Comparison of ENCODE assay signal across 9 cellular contexts in the genomic region with DNA sequence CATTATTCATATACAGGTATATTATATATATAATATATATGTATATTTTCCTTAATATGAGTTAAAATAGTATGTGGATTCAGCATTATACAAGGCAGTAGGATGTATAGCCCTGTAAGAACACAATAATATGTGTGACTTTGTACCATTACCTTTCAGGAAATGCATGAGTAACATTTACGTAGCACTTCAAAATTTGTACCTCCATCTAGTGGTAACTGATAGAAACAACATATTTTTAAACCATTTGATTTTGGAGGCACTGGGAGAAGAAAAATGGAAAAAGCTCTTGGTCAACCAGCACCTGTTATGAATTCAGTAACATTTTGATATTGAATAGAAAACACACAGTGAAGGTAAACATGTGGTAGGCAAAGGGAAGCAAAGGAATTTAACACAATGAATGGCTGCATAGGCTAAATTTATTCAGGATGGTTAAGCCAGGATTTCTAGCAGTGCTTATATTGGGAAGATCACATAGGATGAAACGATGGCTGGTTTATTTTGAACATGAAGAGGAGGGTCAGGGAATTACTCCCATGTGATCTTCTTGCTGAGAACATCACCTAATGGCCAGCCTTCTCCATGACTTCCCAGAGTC.
DNase-seq lines count a peak whose midpoint lies in the region; ATAC-seq and TF ChIP-seq lines count a peak whose summit lies in the region.
"Had no signal": no experiment of that assay in that cellular context is flagged by ENCODE, and none has a peak within 500 bp of the region (broad histone marks: within the 10 kb centered on the region; RNA-seq: fewer than 3 reads in every experiment).

No MANE protein-coding gene starts in this region.

- no peak for TF ChIP-seq POLR2A in thyroid gland (IDR thresholded peaks at IDR 0.05)

- in situ Hi-C loops in Panc1 (cut with HindIII; ENCODE audit: low pct_unique_long_range_greater_than_20kb, low sequenced_read_pairs) = no loop called here

- H3K4me3 ChIP-seq in Panc1 (ENCODE audit: low read depth in 2 of 2, low read length in 2 of 2) (no peak overlapping the region), thyroid gland (replicated peaks in 1 of 3) (no peak overlapping the region)

- peak; percentile 4 for DNase-seq in NCI-H146 (lab: John Stamatoyannopoulos, UW)
- DNase-seq in NCI-H146 treated with DMSO at 0.1 percent for 48 hours (lab: John Stamatoyannopoulos, UW; ENCODE audit: unreplicated experiment) = no peak
- DNase-seq in Panc1 (ENCODE audit: low read depth, low spot score) = peak; percentile 25
- DNase-seq in foreskin melanocyte = peak; percentile 5
- DNase-seq in thyroid gland = no peak
- DNase-seq in D341Med (ENCODE audit: low spot score) = no peak
- DNase-seq in activated CD4-positive, alpha-beta memory T cell treated with anti-CD3 and anti-CD28 coated beads, Interleukin-2, amount 10 ng/mL, durations not matched to agents 7 days and 5 days = no peak

- no peaks in the 10 kb centered on the region for H3K4me1 Mint-ChIP-seq in activated CD4-positive, alpha-beta memory T cell treated with anti-CD3 and anti-CD28 coated beads, Interleukin-2, amount 10 ng/mL, durations not matched to agents 7 days and 5 days
- H3K4me1 Mint-ChIP-seq: B cell had no signal

- H3K36me3 ChIP-seq in Panc1 (ENCODE audit: control insufficient read depth, insufficient read depth, low read length) (no peaks in the 10 kb centered on the region), thyroid gland (no peaks in the 10 kb centered on the region)

- no peaks in the 10 kb centered on the region for H3K4me1 ChIP-seq in Panc1 (ENCODE audit: control insufficient read depth, insufficient read depth, low read length)
- no peaks in the 10 kb centered on the region for H3K4me1 ChIP-seq in thyroid gland

- intact Hi-C loops in Panc1 (cut with micrococcal nuclease; ENCODE audit: unreplicated experiment) (loop anchor here (2.0 kb wide), 1 partner anchor 564 kb away; no protein-coding TSS in a partner anchor), thyroid gland (cut with DNase I) (no loop called here)

- CTCF ChIA-PET in Panc1 (lab: Charles Lee) = no interaction called here
- CTCF ChIA-PET in activated CD4-positive, alpha-beta memory T cell treated with anti-CD3 and anti-CD28 coated beads, Interleukin-2, amount 10 ng/mL, durations not matched to agents 7 days and 5 days (lab: Charles Lee) = interaction anchor here (2.4 kb wide), 1 partner anchor 566 kb away, joined by 7 read pairs; a partner anchor contains a TSS

- ATAC-seq in HG03432 (IDR thresholded peaks at IDR 0.05; ENCODE audit: unreplicated experiment) (peak; percentile 61), Panc1 (no peak)

- H3K27ac ChIP-seq in Panc1 (ENCODE audit: low read length) (no peak overlapping the region), thyroid gland (no peak overlapping the region)

- H3K9me3 ChIP-seq in Panc1 (ENCODE audit: control insufficient read depth, insufficient read depth, low read depth, low read length) (no peaks in the 10 kb centered on the region), thyroid gland (no peaks in the 10 kb centered on the region)

- H3K9me3 Mint-ChIP-seq in activated CD4-positive, alpha-beta memory T cell treated with anti-CD3 and anti-CD28 coated beads, Interleukin-2, amount 10 ng/mL, durations not matched to agents 7 days and 5 days = peaks cover 2% of the 10 kb centered on the region

- no peaks in the 10 kb centered on the region for H3K27me3 ChIP-seq in Panc1 (ENCODE audit: control insufficient read depth, insufficient read depth, low read length)
- no peaks in the 10 kb centered on the region for H3K27me3 ChIP-seq in thyroid gland

- no peak overlapping the region for H3K4me3 Mint-ChIP-seq in activated CD4-positive, alpha-beta memory T cell treated with anti-CD3 and anti-CD28 coated beads, Interleukin-2, amount 10 ng/mL, durations not matched to agents 7 days and 5 days
- H3K4me3 Mint-ChIP-seq: B cell had no signal

- H3K27me3 Mint-ChIP-seq in activated CD4-positive, alpha-beta memory T cell treated with anti-CD3 and anti-CD28 coated beads, Interleukin-2, amount 10 ng/mL, durations not matched to agents 7 days and 5 days = no peaks in the 10 kb centered on the region
- H3K27me3 Mint-ChIP-seq: B cell had no signal

- no peak overlapping the region for H3K27ac Mint-ChIP-seq in activated CD4-positive, alpha-beta memory T cell treated with anti-CD3 and anti-CD28 coated beads, Interleukin-2, amount 10 ng/mL, durations not matched to agents 7 days and 5 days
- H3K27ac Mint-ChIP-seq: B cell had no signal

- no peaks in the 10 kb centered on the region for H3K36me3 Mint-ChIP-seq in activated CD4-positive, alpha-beta memory T cell treated with anti-CD3 and anti-CD28 coated beads, Interleukin-2, amount 10 ng/mL, durations not matched to agents 7 days and 5 days (ENCODE audit: low read depth)

- no TSS peak for BruUV-seq in Panc1 (replicated peaks; lab: Mats Ljungman, UMichigan)

- 28 to 32% methylated on average over 2 of the region's 2 CpGs for WGBS in thyroid gland, 2 donors

- TF ChIP-seq CTCF in Panc1 (IDR thresholded peaks at IDR 0.05) (peak; percentile 38; the same call in 1 of the 2 replicates), thyroid gland (IDR thresholded peaks at IDR 0.05) (peak; percentile 15 to 71 (median 53))

- POLR2A ChIA-PET in Panc1 (lab: Charles Lee) = no interaction called here
- POLR2A ChIA-PET in activated CD4-positive, alpha-beta memory T cell treated with anti-CD3 and anti-CD28 coated beads, Interleukin-2, amount 10 ng/mL, durations not matched to agents 7 days and 5 days (lab: Charles Lee) = no interaction called here

Comparison
In these comparisons a context has a peak if more than half of its experiments do, and no peak if none do; other contexts are left out.
1. DNase-seq: peak in NCI-H146 (single experiment), Panc1 (single experiment) and foreskin melanocyte (single experiment); none in NCI-H146 treated with DMSO at 0.1 percent for 48 hours (single experiment), thyroid gland (0 of 2), D341Med (single experiment) and activated CD4-positive, alpha-beta memory T cell treated with anti-CD3 and anti-CD28 coated beads, Interleukin-2, amount 10 ng/mL, durations not matched to agents 7 days and 5 days (single experiment).